Comparison of ENCODE assay signal across 1 cellular context in the genomic region with DNA sequence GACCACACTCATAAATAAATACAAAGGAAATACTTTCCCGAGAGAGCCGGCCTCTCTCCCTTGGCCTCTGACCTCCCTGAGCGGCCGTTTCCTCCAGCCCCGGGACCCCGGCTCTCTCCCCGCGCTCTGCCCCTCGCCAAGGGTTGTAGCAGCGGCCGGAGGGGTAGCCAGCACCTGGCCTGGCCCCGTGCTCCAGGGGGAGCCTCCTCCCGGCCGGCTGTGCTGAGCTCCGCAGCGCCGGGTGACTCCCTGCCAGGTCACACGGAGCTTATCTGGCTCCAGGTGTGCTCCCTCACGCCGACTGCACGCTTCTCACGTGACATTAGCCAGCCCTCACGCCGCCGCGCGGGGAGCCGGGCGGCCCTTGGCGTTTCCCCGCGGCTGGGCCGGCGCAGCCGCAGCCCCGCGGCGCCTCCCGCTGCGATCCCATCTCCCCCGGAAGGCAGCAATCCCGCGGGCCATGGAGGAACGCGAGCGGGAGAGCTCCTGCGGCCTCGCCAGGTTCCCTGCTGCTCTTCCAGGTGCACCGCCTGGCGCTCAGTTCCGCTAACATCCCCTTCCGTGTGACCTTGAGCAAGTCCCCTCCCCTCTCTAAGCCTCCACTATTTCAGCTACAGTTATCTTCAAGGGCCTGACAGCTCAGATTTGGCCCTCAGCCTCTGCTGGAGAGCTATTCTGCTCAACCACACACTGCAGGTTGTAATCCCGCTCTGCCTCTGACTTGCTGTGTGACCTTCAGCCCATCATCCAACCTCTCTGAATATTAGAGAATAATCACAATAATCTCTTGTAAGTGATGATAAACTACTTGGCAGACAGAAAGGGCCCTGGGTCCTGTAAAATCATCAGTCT.
A peak's percentile ranks its signal among the peaks of the same experiment; 100 is the strongest.
TF ChIP-seq lines count a peak whose summit lies in the region.

No MANE protein-coding gene starts in this region.

TF ChIP-seq in K562, 482 proteins besides CTCF, POLR2A, EP300 and RAD21 (continued from another document and continues in another):
- TF ChIP-seq ZNF324 (CRISPR knock-in tag; IDR thresholded peaks at IDR 0.05), result no peak
- TF ChIP-seq ZC3H11A (IDR thresholded peaks at IDR 0.05; ENCODE audit: low read depth, low read length), result no peak
- TF ChIP-seq TCFL5 (CRISPR knock-in tag; conservative IDR thresholded peaks at IDR 0.05), result no peak
- TF ChIP-seq KAT2B (IDR thresholded peaks at IDR 0.05; ENCODE audit: low read depth, low read length), result no peak
- no peak for TF ChIP-seq NR2C2 (CRISPR knock-in tag; IDR thresholded peaks at IDR 0.05)
- peak; percentile 83 for TF ChIP-seq NR2C2 (tag; IDR thresholded peaks at IDR 0.05)
- no peak for TF ChIP-seq YBX1 (IDR thresholded peaks at IDR 0.05)
- TF ChIP-seq RFX7 (CRISPR knock-in tag; IDR thresholded peaks at IDR 0.05), result no peak
- TF ChIP-seq, protein P1, sequence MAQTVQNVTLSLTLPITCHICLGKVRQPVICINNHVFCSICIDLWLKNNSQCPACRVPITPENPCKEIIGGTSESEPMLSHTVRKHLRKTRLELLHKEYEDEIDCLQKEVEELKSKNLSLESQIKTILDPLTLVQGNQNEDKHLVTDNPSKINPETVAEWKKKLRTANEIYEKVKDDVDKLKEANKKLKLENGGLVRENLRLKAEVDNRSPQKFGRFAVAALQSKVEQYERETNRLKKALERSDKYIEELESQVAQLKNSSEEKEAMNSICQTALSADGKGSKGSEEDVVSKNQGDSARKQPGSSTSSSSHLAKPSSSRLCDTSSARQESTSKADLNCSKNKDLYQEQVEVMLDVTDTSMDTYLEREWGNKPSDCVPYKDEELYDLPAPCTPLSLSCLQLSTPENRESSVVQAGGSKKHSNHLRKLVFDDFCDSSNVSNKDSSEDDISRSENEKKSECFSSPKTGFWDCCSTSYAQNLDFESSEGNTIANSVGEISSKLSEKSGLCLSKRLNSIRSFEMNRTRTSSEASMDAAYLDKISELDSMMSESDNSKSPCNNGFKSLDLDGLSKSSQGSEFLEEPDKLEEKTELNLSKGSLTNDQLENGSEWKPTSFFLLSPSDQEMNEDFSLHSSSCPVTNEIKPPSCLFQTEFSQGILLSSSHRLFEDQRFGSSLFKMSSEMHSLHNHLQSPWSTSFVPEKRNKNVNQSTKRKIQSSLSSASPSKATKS (CRISPR knock-in tag; IDR thresholded peaks at IDR 0.05), result no peak
- TF ChIP-seq, protein P2, sequence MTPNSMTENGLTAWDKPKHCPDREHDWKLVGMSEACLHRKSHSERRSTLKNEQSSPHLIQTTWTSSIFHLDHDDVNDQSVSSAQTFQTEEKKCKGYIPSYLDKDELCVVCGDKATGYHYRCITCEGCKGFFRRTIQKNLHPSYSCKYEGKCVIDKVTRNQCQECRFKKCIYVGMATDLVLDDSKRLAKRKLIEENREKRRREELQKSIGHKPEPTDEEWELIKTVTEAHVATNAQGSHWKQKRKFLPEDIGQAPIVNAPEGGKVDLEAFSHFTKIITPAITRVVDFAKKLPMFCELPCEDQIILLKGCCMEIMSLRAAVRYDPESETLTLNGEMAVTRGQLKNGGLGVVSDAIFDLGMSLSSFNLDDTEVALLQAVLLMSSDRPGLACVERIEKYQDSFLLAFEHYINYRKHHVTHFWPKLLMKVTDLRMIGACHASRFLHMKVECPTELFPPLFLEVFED (CRISPR knock-in tag; conservative IDR thresholded peaks at IDR 0.05), result no peak
- no peak for TF ChIP-seq FOXK1 (CRISPR knock-in tag; IDR thresholded peaks at IDR 0.05; ENCODE audit: borderline replicate concordance)
- TF ChIP-seq THRA (IDR thresholded peaks at IDR 0.05), result no peak
- TF ChIP-seq ZNF12 (CRISPR knock-in tag; IDR thresholded peaks at IDR 0.05), result no peak
- TF ChIP-seq NFE2L1 (tag; IDR thresholded peaks at IDR 0.05; ENCODE audit: borderline replicate concordance, low read depth), result no peak
- no peak for TF ChIP-seq ZNF586 (CRISPR knock-in tag; conservative IDR thresholded peaks at IDR 0.05)
- no peak for TF ChIP-seq ZKSCAN8 (CRISPR knock-in tag; IDR thresholded peaks at IDR 0.05)
- TF ChIP-seq RFX1 (IDR thresholded peaks at IDR 0.05), result no peak
- no peak for TF ChIP-seq EZH2 (IDR thresholded peaks at IDR 0.05; ENCODE audit: borderline replicate concordance, low read depth, low read length)
- no peak for TF ChIP-seq ZNF277 (CRISPR knock-in tag; IDR thresholded peaks at IDR 0.05; ENCODE audit: borderline replicate concordance)
- no peak for TF ChIP-seq ZNF133 (CRISPR knock-in tag; IDR thresholded peaks at IDR 0.05)
- TF ChIP-seq, protein P3, sequence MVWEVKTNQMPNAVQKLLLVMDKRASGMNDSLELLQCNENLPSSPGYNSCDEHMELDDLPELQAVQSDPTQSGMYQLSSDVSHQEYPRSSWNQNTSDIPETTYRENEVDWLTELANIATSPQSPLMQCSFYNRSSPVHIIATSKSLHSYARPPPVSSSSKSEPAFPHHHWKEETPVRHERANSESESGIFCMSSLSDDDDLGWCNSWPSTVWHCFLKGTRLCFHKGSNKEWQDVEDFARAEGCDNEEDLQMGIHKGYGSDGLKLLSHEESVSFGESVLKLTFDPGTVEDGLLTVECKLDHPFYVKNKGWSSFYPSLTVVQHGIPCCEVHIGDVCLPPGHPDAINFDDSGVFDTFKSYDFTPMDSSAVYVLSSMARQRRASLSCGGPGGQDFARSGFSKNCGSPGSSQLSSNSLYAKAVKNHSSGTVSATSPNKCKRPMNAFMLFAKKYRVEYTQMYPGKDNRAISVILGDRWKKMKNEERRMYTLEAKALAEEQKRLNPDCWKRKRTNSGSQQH (CRISPR knock-in tag; IDR thresholded peaks at IDR 0.05), result no peak
- peak; percentile 70; the same call in 1 of the 2 replicates for TF ChIP-seq POLR2AphosphoS5 (IDR thresholded peaks at IDR 0.05; ENCODE audit: control insufficient read depth, insufficient read depth, low read depth, low read length)
- no peak; the same call in none of the 2 replicates for TF ChIP-seq ZBTB17 (CRISPR knock-in tag; IDR thresholded peaks at IDR 0.05)
- TF ChIP-seq, protein P4, sequence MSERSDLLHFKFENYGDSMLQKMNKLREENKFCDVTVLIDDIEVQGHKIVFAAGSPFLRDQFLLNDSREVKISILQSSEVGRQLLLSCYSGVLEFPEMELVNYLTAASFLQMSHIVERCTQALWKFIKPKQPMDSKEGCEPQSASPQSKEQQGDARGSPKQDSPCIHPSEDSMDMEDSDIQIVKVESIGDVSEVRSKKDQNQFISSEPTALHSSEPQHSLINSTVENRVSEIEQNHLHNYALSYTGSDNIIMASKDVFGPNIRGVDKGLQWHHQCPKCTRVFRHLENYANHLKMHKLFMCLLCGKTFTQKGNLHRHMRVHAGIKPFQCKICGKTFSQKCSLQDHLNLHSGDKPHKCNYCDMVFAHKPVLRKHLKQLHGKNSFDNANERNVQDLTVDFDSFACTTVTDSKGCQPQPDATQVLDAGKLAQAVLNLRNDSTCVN (CRISPR knock-in tag; IDR thresholded peaks at IDR 0.05), result no peak
- TF ChIP-seq HCFC1 (IDR thresholded peaks at IDR 0.05; ENCODE audit: low read depth, low read length), result no peak; the same call in 1 of the 2 replicates
- no peak for TF ChIP-seq RHOXF2B (CRISPR knock-in tag; conservative IDR thresholded peaks at IDR 0.05)
- TF ChIP-seq KHSRP (IDR thresholded peaks at IDR 0.05), result no peak
- TF ChIP-seq NKRF (IDR thresholded peaks at IDR 0.05; ENCODE audit: borderline replicate concordance), result 0 out of 2 replicates have a peak, but pooled peaks have one; percentile 12
- TF ChIP-seq, protein P5, sequence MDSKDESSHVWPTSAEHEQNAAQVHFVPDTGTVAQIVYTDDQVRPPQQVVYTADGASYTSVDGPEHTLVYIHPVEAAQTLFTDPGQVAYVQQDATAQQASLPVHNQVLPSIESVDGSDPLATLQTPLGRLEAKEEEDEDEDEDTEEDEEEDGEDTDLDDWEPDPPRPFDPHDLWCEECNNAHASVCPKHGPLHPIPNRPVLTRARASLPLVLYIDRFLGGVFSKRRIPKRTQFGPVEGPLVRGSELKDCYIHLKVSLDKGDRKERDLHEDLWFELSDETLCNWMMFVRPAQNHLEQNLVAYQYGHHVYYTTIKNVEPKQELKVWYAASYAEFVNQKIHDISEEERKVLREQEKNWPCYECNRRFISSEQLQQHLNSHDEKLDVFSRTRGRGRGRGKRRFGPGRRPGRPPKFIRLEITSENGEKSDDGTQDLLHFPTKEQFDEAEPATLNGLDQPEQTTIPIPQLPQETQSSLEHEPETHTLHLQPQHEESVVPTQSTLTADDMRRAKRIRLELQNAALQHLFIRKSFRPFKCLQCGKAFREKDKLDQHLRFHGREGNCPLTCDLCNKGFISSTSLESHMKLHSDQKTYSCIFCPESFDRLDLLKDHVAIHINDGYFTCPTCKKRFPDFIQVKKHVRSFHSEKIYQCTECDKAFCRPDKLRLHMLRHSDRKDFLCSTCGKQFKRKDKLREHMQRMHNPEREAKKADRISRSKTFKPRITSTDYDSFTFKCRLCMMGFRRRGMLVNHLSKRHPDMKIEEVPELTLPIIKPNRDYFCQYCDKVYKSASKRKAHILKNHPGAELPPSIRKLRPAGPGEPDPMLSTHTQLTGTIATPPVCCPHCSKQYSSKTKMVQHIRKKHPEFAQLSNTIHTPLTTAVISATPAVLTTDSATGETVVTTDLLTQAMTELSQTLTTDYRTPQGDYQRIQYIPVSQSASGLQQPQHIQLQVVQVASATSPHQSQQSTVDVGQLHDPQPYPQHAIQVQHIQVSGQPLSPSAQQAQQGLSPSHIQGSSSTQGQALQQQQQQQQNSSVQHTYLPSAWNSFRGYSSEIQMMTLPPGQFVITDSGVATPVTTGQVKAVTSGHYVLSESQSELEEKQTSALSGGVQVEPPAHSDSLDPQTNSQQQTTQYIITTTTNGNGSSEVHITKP (IDR thresholded peaks at IDR 0.05; ENCODE audit: partially characterized antibody), result no peak
- no peak for TF ChIP-seq ELF2 (CRISPR knock-in tag; IDR thresholded peaks at IDR 0.05)
- TF ChIP-seq ZSCAN32 (CRISPR knock-in tag; IDR thresholded peaks at IDR 0.05), result no peak
- TF ChIP-seq ZNF766 (CRISPR knock-in tag; conservative IDR thresholded peaks at IDR 0.05), result peak; percentile 50; the same call in 1 of the 2 replicates
- no peak for TF ChIP-seq ZNF146 (CRISPR knock-in tag; IDR thresholded peaks at IDR 0.05; ENCODE audit: unreplicated experiment)
- no peak for TF ChIP-seq XRCC4 (IDR thresholded peaks at IDR 0.05; ENCODE audit: extremely low read depth, insufficient read depth, insufficient read length)
- TF ChIP-seq BCLAF1 (IDR thresholded peaks at IDR 0.05; ENCODE audit: borderline replicate concordance in 1 of 2, control insufficient read depth in 1 of 2, low read depth in 2 of 2, low read length in 1 of 2), result 0 out of 4 replicates have a peak, but pooled peaks of 1 of the 2 experiments have one; percentile 43
- TF ChIP-seq MYNN (IDR thresholded peaks at IDR 0.05), result peak; percentile 45; the same call in 1 of the 2 replicates
- no peak for TF ChIP-seq MYNN (CRISPR knock-in tag; IDR thresholded peaks at IDR 0.05)
- TF ChIP-seq GABPB2 (CRISPR knock-in tag; conservative IDR thresholded peaks at IDR 0.05), result no peak
- TF ChIP-seq FIP1L1 (IDR thresholded peaks at IDR 0.05; ENCODE audit: low read depth, low read length, poor library complexity, severe bottlenecking), result peak; percentile 62
- TF ChIP-seq MLX (CRISPR knock-in tag; conservative IDR thresholded peaks at IDR 0.05), result no peak; a peak in 1 of 4 replicates
